In the genomic region with DNA sequence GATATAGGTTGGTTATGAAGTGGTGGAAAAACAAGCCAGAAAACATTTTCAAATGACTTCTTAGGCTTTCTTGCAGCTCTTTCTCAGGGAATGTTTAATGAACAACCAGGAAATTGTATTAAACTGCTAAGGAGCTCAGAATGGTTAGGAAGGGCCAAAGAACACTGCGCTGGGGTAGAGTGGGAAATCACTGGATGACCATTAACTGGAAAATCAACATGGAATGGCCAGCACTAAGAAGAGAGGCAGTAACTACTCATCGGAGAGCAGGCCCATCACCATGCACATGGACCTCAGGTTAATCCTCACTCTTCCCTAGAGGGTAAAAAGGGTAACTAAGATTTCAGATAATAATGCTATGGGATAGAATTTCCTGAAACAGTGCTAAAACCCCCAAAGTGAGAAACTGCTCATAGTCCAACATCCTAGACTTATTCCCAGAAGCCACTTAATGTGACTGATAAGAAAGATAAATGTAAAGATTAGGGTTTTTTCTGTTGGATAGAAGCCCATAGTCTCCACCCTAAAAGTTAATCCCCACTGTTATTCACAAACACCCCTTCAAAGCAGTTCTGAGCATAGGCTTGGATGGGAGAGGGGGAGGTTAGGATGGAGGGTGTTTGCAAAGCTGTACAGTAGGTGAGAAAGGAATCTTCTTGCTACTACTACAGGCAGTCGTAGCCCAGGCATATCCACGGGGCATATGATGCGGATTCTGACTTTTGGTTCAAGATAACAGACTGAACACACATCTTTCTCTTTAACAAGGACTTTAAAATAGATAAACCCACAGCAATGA, we compare ENCODE assay signal across 21 cellular contexts.
"Had no signal": no experiment of that assay in that cellular context is flagged by ENCODE, and none has a peak within 500 bp of the region (broad histone marks: within the 10 kb centered on the region; RNA-seq: fewer than 3 reads in every experiment).

No MANE protein-coding gene starts in this region.

- H3K36me3 ChIP-seq: esophagus muscularis mucosa, gastrocnemius medialis, heart right ventricle, neural progenitor cell, ovary, right lobe of liver, tibial artery, upper lobe of left lung, uterus had no signal

- H3K27ac Mint-ChIP-seq: effector memory CD8-positive, alpha-beta T cell; natural killer cell; stimulated activated effector memory CD8-positive, alpha-beta T cell treated with anti-CD3 and anti-CD28 coated beads, Interleukin-12 subunit alpha, Interleukin-12 subunit beta, amount 100 ng/mL, for 72 hours; stimulated activated naive CD8-positive, alpha-beta T cell treated with anti-CD3 and anti-CD28 coated beads, Interleukin-15, Interleukin-2, amounts not matched to agents 100 ng/mL and 50 ng/mL, for 24 hours had no signal

- H3K36me3 Mint-ChIP-seq: natural killer cell; neural progenitor cell; stimulated activated effector memory CD8-positive, alpha-beta T cell treated with anti-CD3 and anti-CD28 coated beads, Interleukin-12 subunit alpha, Interleukin-12 subunit beta, amount 100 ng/mL, for 72 hours had no signal

- H3K27ac ChIP-seq: epithelial cell of prostate, esophagus muscularis mucosa, gastrocnemius medialis, heart right ventricle, neural progenitor cell, ovary, right lobe of liver, tibial artery, upper lobe of left lung, uterus had no signal

- H3K9me3 ChIP-seq: esophagus muscularis mucosa, gastrocnemius medialis, heart right ventricle, mucosa of descending colon, ovary, right lobe of liver, tibial artery, upper lobe of left lung, uterus had no signal

- ATAC-seq: effector memory CD8-positive, alpha-beta T cell; gastrocnemius medialis; heart right ventricle; left ventricle myocardium superior; mucosa of descending colon; natural killer cell; stimulated activated effector memory CD8-positive, alpha-beta T cell treated with anti-CD3 and anti-CD28 coated beads, Interleukin-12 subunit alpha, Interleukin-12 subunit beta, amount 100 ng/mL, for 72 hours had no signal

- DNase-seq: effector memory CD8-positive, alpha-beta T cell; gastrocnemius medialis; heart right ventricle; hypothalamus; islet precursor cell; left ventricle myocardium superior; mucosa of descending colon; natural killer cell; nucleus accumbens; right lobe of liver; stimulated activated CD4-positive, alpha-beta T cell treated with anti-CD3 and anti-CD28 coated beads, Interleukin-4, amount 100 ng/mL, for 1 hour; stimulated activated CD8-positive, alpha-beta memory T cell treated with anti-CD3 and anti-CD28 coated beads, Interleukin-4, amount 100 ng/mL, for 48 hours; tibial artery; uterus had no signal

- H3K27me3 ChIP-seq: esophagus muscularis mucosa, gastrocnemius medialis, heart right ventricle, neural progenitor cell, ovary, right lobe of liver, tibial artery, upper lobe of left lung, uterus had no signal

- H3K4me1 ChIP-seq: esophagus muscularis mucosa, gastrocnemius medialis, heart right ventricle, neural progenitor cell, tibial artery, uterus had no signal

- H3K4me3 Mint-ChIP-seq: effector memory CD8-positive, alpha-beta T cell; natural killer cell; neural progenitor cell; stimulated activated effector memory CD8-positive, alpha-beta T cell treated with anti-CD3 and anti-CD28 coated beads, Interleukin-12 subunit alpha, Interleukin-12 subunit beta, amount 100 ng/mL, for 72 hours; stimulated activated naive CD8-positive, alpha-beta T cell treated with anti-CD3 and anti-CD28 coated beads, Interleukin-15, Interleukin-2, amounts not matched to agents 100 ng/mL and 50 ng/mL, for 24 hours had no signal

- H3K9me3 Mint-ChIP-seq: neural progenitor cell; stimulated activated effector memory CD8-positive, alpha-beta T cell treated with anti-CD3 and anti-CD28 coated beads, Interleukin-12 subunit alpha, Interleukin-12 subunit beta, amount 100 ng/mL, for 72 hours; stimulated activated naive CD8-positive, alpha-beta T cell treated with anti-CD3 and anti-CD28 coated beads, Interleukin-15, Interleukin-2, amounts not matched to agents 100 ng/mL and 50 ng/mL, for 24 hours had no signal

- H3K4me1 Mint-ChIP-seq: natural killer cell; neural progenitor cell; stimulated activated effector memory CD8-positive, alpha-beta T cell treated with anti-CD3 and anti-CD28 coated beads, Interleukin-12 subunit alpha, Interleukin-12 subunit beta, amount 100 ng/mL, for 72 hours had no signal

- H3K27me3 Mint-ChIP-seq: effector memory CD8-positive, alpha-beta T cell; stimulated activated naive CD8-positive, alpha-beta T cell treated with anti-CD3 and anti-CD28 coated beads, Interleukin-15, Interleukin-2, amounts not matched to agents 100 ng/mL and 50 ng/mL, for 24 hours had no signal

- H3K4me3 ChIP-seq: esophagus muscularis mucosa, gastrocnemius medialis, heart right ventricle, mucosa of descending colon, neural progenitor cell, ovary, right lobe of liver, tibial artery, upper lobe of left lung, uterus had no signal
